In the genomic region with DNA sequence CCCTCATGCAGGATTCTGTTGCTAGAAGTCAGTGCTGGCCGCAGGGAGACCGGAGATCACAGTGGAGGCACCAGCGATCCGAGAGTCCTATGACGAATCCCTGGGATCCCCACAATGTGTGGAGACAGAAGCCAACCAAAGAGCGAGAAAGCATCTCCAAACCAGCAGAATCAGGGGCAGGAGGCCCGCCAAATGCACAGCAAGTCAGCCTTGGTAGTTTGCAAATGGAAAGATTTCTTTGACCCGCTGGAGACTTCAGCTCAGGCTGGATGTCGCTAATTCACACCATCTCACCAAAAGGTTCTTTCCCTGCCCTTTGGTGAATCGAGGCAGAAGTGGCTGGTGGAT, we compare ENCODE assay signal across 8 cellular contexts. TPM values are rescaled to one million over a fixed set of nuclear protein-coding genes. Genes with fewer than 3 reads are reported as not detected.
DNase-seq lines count a peak whose midpoint lies in the region; ATAC-seq, FAIRE-seq and TF ChIP-seq lines count a peak whose summit lies in the region.

No MANE protein-coding gene starts in this region.

- no peak for ATAC-seq in GM21619 (IDR thresholded peaks at IDR 0.05; ENCODE audit: unreplicated experiment)

- H3K27ac Mint-ChIP-seq in activated CD4-positive, alpha-beta memory T cell treated with anti-CD3 and anti-CD28 coated beads, Interleukin-2, amount 10 ng/mL, durations not matched to agents 7 days and 5 days: peak overlapping the region; percentile 46

- peaks cover 0 to 34% of the 10 kb centered on the region in 2 donors for H3K4me1 ChIP-seq in right atrium auricular region
- H3K4me1 ChIP-seq in small intestine (ENCODE audit: control insufficient read depth in 2 of 2, insufficient read depth in 1 of 2, low read depth in 1 of 2, low read length in 1 of 2): no peaks in the 10 kb centered on the region

- no peaks in the 10 kb centered on the region for H3K9me3 Mint-ChIP-seq in activated CD4-positive, alpha-beta memory T cell treated with anti-CD3 and anti-CD28 coated beads, Interleukin-2, amount 10 ng/mL, durations not matched to agents 7 days and 5 days

- H3K27ac ChIP-seq in right atrium auricular region (peak overlapping the region; percentile 67 to 85), small intestine (ENCODE audit: low read depth in 1 of 2, low read length in 1 of 2) (no peak overlapping the region)

- H3K36me3 ChIP-seq in right atrium auricular region: no peaks in the 10 kb centered on the region
- no peaks in the 10 kb centered on the region for H3K36me3 ChIP-seq in small intestine (ENCODE audit: control insufficient read depth in 2 of 2, insufficient read depth in 2 of 2, low read length in 2 of 2)

- CTCF ChIA-PET in activated CD4-positive, alpha-beta memory T cell treated with anti-CD3 and anti-CD28 coated beads, Interleukin-2, amount 10 ng/mL, durations not matched to agents 7 days and 5 days (lab: Charles Lee): interaction anchor here (1.3 to 1.4 kb wide), 2 partner anchors 21 to 33 kb away, joined by 3 to 4 read pairs; no protein-coding TSS in a partner anchor

- peaks cover 31% of the 10 kb centered on the region for H3K4me1 Mint-ChIP-seq in activated CD4-positive, alpha-beta memory T cell treated with anti-CD3 and anti-CD28 coated beads, Interleukin-2, amount 10 ng/mL, durations not matched to agents 7 days and 5 days

- H3K4me3 Mint-ChIP-seq in activated CD4-positive, alpha-beta memory T cell treated with anti-CD3 and anti-CD28 coated beads, Interleukin-2, amount 10 ng/mL, durations not matched to agents 7 days and 5 days: peak overlapping the region; percentile 80

- H3K27me3 ChIP-seq in right atrium auricular region: no peaks in the 10 kb centered on the region
- no peaks in the 10 kb centered on the region for H3K27me3 ChIP-seq in small intestine (ENCODE audit: control insufficient read depth in 2 of 2, insufficient read depth in 2 of 2, low read length in 2 of 2)

- POLR2A ChIA-PET in activated CD4-positive, alpha-beta memory T cell treated with anti-CD3 and anti-CD28 coated beads, Interleukin-2, amount 10 ng/mL, durations not matched to agents 7 days and 5 days (lab: Charles Lee): interaction anchor here (1.0 kb wide), 1 partner anchor 26 kb away, joined by 3 read pairs; no protein-coding TSS in a partner anchor

- no peak for TF ChIP-seq CTCF in GM20000 (IDR thresholded peaks at IDR 0.05; ENCODE audit: extremely low read depth, missing control alignments)
- no peak for TF ChIP-seq CTCF in right atrium auricular region (IDR thresholded peaks at IDR 0.05)

- peaks cover 9% of the 10 kb centered on the region for H3K36me3 Mint-ChIP-seq in activated CD4-positive, alpha-beta memory T cell treated with anti-CD3 and anti-CD28 coated beads, Interleukin-2, amount 10 ng/mL, durations not matched to agents 7 days and 5 days (ENCODE audit: low read depth)

- H3K4me3 ChIP-seq in right atrium auricular region (peak overlapping the region; percentile 89 to 95), small intestine (ENCODE audit: low read depth in 1 of 2, low read length in 2 of 2) (peak overlapping the region; percentile 84 to 93)

- peaks cover 18% of the 10 kb centered on the region for H3K27me3 Mint-ChIP-seq in activated CD4-positive, alpha-beta memory T cell treated with anti-CD3 and anti-CD28 coated beads, Interleukin-2, amount 10 ng/mL, durations not matched to agents 7 days and 5 days

- no peak for FAIRE-seq in small intestine (lab: Jason Lieb, UNC)

- no peaks in the 10 kb centered on the region for H3K9me3 ChIP-seq in right atrium auricular region
- H3K9me3 ChIP-seq in small intestine (ENCODE audit: control insufficient read depth, low read depth): no peaks in the 10 kb centered on the region

- WGBS in small intestine, 3 donors: 61 to 68% (median 64%) methylated on average over 10 of the region's 10 CpGs

- DNase-seq in GM20000 (ENCODE audit: low spot score) (peak; percentile 24), right atrium auricular region (ENCODE audit: low spot score) (no peak), small intestine (no peak), retina (no peak), NOMO-1 (lab: John Stamatoyannopoulos, UW; ENCODE audit: unreplicated experiment in 2 of 2) (no peak)
- DNase-seq in activated CD4-positive, alpha-beta memory T cell treated with anti-CD3 and anti-CD28 coated beads, Interleukin-2, amount 10 ng/mL, durations not matched to agents 7 days and 5 days: no peak
- DNase-seq in effector CD8-positive, alpha-beta T cell (lab: John Stamatoyannopoulos, UW): no peak

RNA-seq across cellular contexts. Expression of a gene that starts 0.5 kb away (rescaled TPM):
- 10 to 100 TPM in 1 of 2 experiments, 1 to 10 TPM in 1; 9.1 to 10.4 TPM for total RNA-seq in activated CD4-positive, alpha-beta memory T cell treated with anti-CD3 and anti-CD28 coated beads, Interleukin-2, amount 10 ng/mL, durations not matched to agents 7 days and 5 days
- total RNA-seq in right atrium auricular region: 10 to 100 TPM; 21.5 to 32.7 TPM
- 1 to 10 TPM; 2.4 to 7.1 (median 3.1) TPM for polyA plus RNA-seq in small intestine

RNA-seq across cellular contexts. Expression of a gene that starts 31.4 kb away (rescaled TPM):
- under 1 TPM in 1 of 2 experiments, not detected in 1; 0.20 TPM for total RNA-seq in activated CD4-positive, alpha-beta memory T cell treated with anti-CD3 and anti-CD28 coated beads, Interleukin-2, amount 10 ng/mL, durations not matched to agents 7 days and 5 days
- 10 to 100 TPM; 15.0 to 41.3 TPM for total RNA-seq in right atrium auricular region
- polyA plus RNA-seq in small intestine: 10 to 100 TPM in 1 of 3 donors, 1 to 10 TPM in 2; 2.2 to 12.8 (median 3.0) TPM

Comparison
In these comparisons a context has a peak if more than half of its experiments do, and no peak if none do; other contexts are left out.
1. H3K27ac ChIP-seq: peak in right atrium auricular region (2 of 2); none in small intestine (0 of 2).
2. RNA of a gene that starts 31.4 kb away (total RNA-seq): 15.0 to 41.3 TPM in right atrium auricular region; 0.20 TPM in activated CD4-positive, alpha-beta memory T cell treated with anti-CD3 and anti-CD28 coated beads, Interleukin-2, amount 10 ng/mL, durations not matched to agents 7 days and 5 days; every median in the first group is over 10 times any median in the second.